Comparison of ENCODE assay signal across 18 cellular contexts in genomic region chr14:74834682-74835392, GRCh38. TPM values are rescaled to one million over a fixed set of nuclear protein-coding genes. Genes with fewer than 3 reads are reported as not detected.
DNase-seq lines count a peak whose midpoint lies in the region; ATAC-seq and TF ChIP-seq lines count a peak whose summit lies in the region.
"Had no signal": no experiment of that assay in that cellular context is flagged by ENCODE, and none has a peak within 500 bp of the region (broad histone marks: within the 10 kb centered on the region; RNA-seq: fewer than 3 reads in every experiment).

No MANE protein-coding gene starts in this region.

- peaks cover 53% of the 10 kb centered on the region for H3K4me1 Mint-ChIP-seq in CD8-positive, alpha-beta T cell (ENCODE audit: low read depth)
- H3K4me1 Mint-ChIP-seq in IgD-negative memory B cell (peaks cover 39 to 46% (median 45%) of the 10 kb centered on the region in 3 donors), naive B cell (peaks cover 35 to 52% (median 44%) of the 10 kb centered on the region in 3 donors)

- no peaks in the 10 kb centered on the region for H3K27me3 Mint-ChIP-seq in CD8-positive, alpha-beta T cell (ENCODE audit: low read depth)
- no peaks in the 10 kb centered on the region for H3K27me3 Mint-ChIP-seq in IgD-negative memory B cell
- H3K27me3 Mint-ChIP-seq in naive B cell = no peaks in the 10 kb centered on the region

- H3K27me3 ChIP-seq in CD8-positive, alpha-beta T cell (ENCODE audit: insufficient read depth, low read length) = no peaks in the 10 kb centered on the region
- H3K27me3 ChIP-seq: body of pancreas, stomach had no signal

- H3K27ac Mint-ChIP-seq in CD8-positive, alpha-beta T cell = peak overlapping the region; percentile 87
- H3K27ac Mint-ChIP-seq in IgD-negative memory B cell = peak overlapping the region; percentile 54 to 91 (median 91)
- H3K27ac Mint-ChIP-seq in naive B cell = peak overlapping the region; percentile 74 to 95 (median 84)

- ATAC-seq in CD8-positive, alpha-beta T cell = no peak
- no peak for ATAC-seq in naive B cell (ENCODE audit: low read depth in 2 of 2)
- ATAC-seq: body of pancreas had no signal

- H3K4me3 ChIP-seq in CD8-positive, alpha-beta T cell (ENCODE audit: low read depth, low read length) = no peak overlapping the region
- H3K4me3 ChIP-seq: body of pancreas, stomach had no signal

- H3K36me3 Mint-ChIP-seq in CD8-positive, alpha-beta T cell = peaks cover 36% of the 10 kb centered on the region
- no peaks in the 10 kb centered on the region for H3K36me3 Mint-ChIP-seq in IgD-negative memory B cell
- peaks cover 8 to 9% of the 10 kb centered on the region in 2 donors for H3K36me3 Mint-ChIP-seq in naive B cell

- CTCF ChIA-PET in CD8-positive, alpha-beta T cell (lab: Charles Lee) = interaction anchor here (0.8 to 6.9 kb wide), 3 partner anchors 10 to 225 kb away, joined by 3 to 30 read pairs (median 3); no protein-coding TSS in a partner anchor

- intact Hi-C loops in CD8-positive, alpha-beta T cell (cut with DNase I, micrococcal nuclease) = loop anchor here (5.0 kb wide), 2 partner anchors 43 to 73 kb away; partner anchors contain the start of gene YLPM1 (in 1 of the 2)

- no peak for TF ChIP-seq CTCF in CD8-positive, alpha-beta T cell (IDR thresholded peaks at IDR 0.05)

- no peak overlapping the region for H3K4me3 Mint-ChIP-seq in CD8-positive, alpha-beta T cell
- peak overlapping the region in 2 of 4 donors; percentile 20 to 22 for H3K4me3 Mint-ChIP-seq in IgD-negative memory B cell
- H3K4me3 Mint-ChIP-seq in naive B cell = peak overlapping the region in 4 of 8 donors; percentile 3 to 68 (median 30)

- H3K27ac ChIP-seq in CD8-positive, alpha-beta T cell (ENCODE audit: low read depth, low read length) = peak overlapping the region; percentile 47
- H3K27ac ChIP-seq: C4-2B had no signal

- no peaks in the 10 kb centered on the region for H3K9me3 ChIP-seq in CD8-positive, alpha-beta T cell (ENCODE audit: low read length)
- H3K9me3 ChIP-seq: stomach had no signal

- peaks cover 8% of the 10 kb centered on the region for H3K36me3 ChIP-seq in CD8-positive, alpha-beta T cell (ENCODE audit: insufficient read depth, low read length)

- H3K4me1 ChIP-seq in CD8-positive, alpha-beta T cell (ENCODE audit: insufficient read depth, low read length) = peaks cover 53% of the 10 kb centered on the region
- H3K4me1 ChIP-seq: body of pancreas had no signal

- H3K9me3 Mint-ChIP-seq in CD8-positive, alpha-beta T cell = no peaks in the 10 kb centered on the region
- H3K9me3 Mint-ChIP-seq in IgD-negative memory B cell = no peaks in the 10 kb centered on the region
- no peaks in the 10 kb centered on the region for H3K9me3 Mint-ChIP-seq in naive B cell

- POLR2A ChIA-PET in CD8-positive, alpha-beta T cell (lab: Charles Lee) = interaction anchor here (0.7 kb wide), 1 partner anchor 71 kb away, joined by 3 read pairs; no protein-coding TSS in a partner anchor

- DNase-seq in CD8-positive, alpha-beta T cell = no peak
- DNase-seq in astrocyte of the hippocampus (ENCODE audit: low read depth, low spot score) (peak; percentile 45), naive B cell (no peak), NCI-H1694 treated with DMSO at 0.1 percent for 48 hours (lab: John Stamatoyannopoulos, UW) (no peak), NCI-H1436 (lab: John Stamatoyannopoulos, UW) (no peak), NCI-H1930 (lab: John Stamatoyannopoulos, UW) (no peak), NCI-H2196 (lab: John Stamatoyannopoulos, UW; ENCODE audit: unreplicated experiment) (no peak)
- DNase-seq: body of pancreas; H7; hippocampal formation; KG1; NCI-H2081; stimulated activated CD4-positive, alpha-beta T cell treated with anti-CD3 and anti-CD28 coated beads, Interleukin-2, amount 100 ng/mL, for 48 hours; stomach had no signal

RNA-seq across cellular contexts. Expression of gene PROX2, which starts 41.1 kb away (rescaled TPM):
- under 1 TPM; 0.31 to 0.43 TPM for total RNA-seq in CD8-positive, alpha-beta T cell
- polyA plus RNA-seq in IgD-negative memory B cell (not detected), naive B cell (ENCODE audit: low read depth in 6 of 6) (under 1 TPM in 1 of 6 donors, not detected in 5; 0.22 TPM)
- total RNA-seq: H7; pulmonary artery endothelial cell; stomach; T-helper 2 cell treated with Interferon-gamma antibody and Interleukin-4, amounts not matched to agents 100 ng/mL and 5 ng/mL, for 36 hours had no signal
- polyA plus RNA-seq: stomach had no signal

RNA-seq across cellular contexts. Expression of gene DLST, which starts 46.9 kb away (rescaled TPM):
- total RNA-seq in CD8-positive, alpha-beta T cell = 100 to 1,000 TPM; 142 to 156 TPM
- 10.3 TPM for polyA plus RNA-seq in IgD-negative memory B cell
- polyA plus RNA-seq in naive B cell (ENCODE audit: low read depth in 6 of 6) = 10 to 100 TPM in 1 of 6 donors, 1 to 10 TPM in 5; 6.6 to 10.5 (median 8.2) TPM
